ENCODE assay signal across 18 cellular contexts in genomic region chr1:234102591-234102990, GRCh38.
DNase-seq lines count a peak whose midpoint lies in the region; ATAC-seq and FAIRE-seq lines count a peak whose summit lies in the region.
"Had no signal": no experiment of that assay in that cellular context is flagged by ENCODE, and none has a peak within 500 bp of the region (broad histone marks: within the 10 kb centered on the region; RNA-seq: fewer than 3 reads in every experiment).

No MANE protein-coding gene starts in this region.

- ATAC-seq in HG03280 (IDR thresholded peaks at IDR 0.05; ENCODE audit: unreplicated experiment) (no peak), HG03520 (IDR thresholded peaks at IDR 0.05; ENCODE audit: unreplicated experiment) (no peak)
- ATAC-seq: mucosa of descending colon, T-helper 17 cell had no signal

- H3K27ac ChIP-seq in BLaER1: no peak overlapping the region
- H3K27ac ChIP-seq: gastrocnemius medialis, KMS-11, WERI-Rb-1 had no signal

- no peak for FAIRE-seq in RCC 7860 (lab: Jason Lieb, UNC)

- no peaks in the 10 kb centered on the region for H4K20me1 ChIP-seq in BLaER1

- H3K4me3 ChIP-seq in BLaER1: no peak overlapping the region
- no peak overlapping the region for H3K4me3 ChIP-seq in Jurkat, Clone E6-1 (ENCODE audit: low read length)
- H3K4me3 ChIP-seq: gastrocnemius medialis, mucosa of descending colon had no signal

- no peak overlapping the region for H3K9ac ChIP-seq in BLaER1
- H3K9ac ChIP-seq: KMS-11 had no signal

- DNase-seq in Jurkat, Clone E6-1 (ENCODE audit: low read depth, low spot score): peak; percentile 4
- DNase-seq in NCI-H524 (lab: John Stamatoyannopoulos, UW): peak; percentile 79 to 85
- DNase-seq in inferior parietal cortex (ENCODE audit: extremely low spot score): peak; percentile 45
- no peak for DNase-seq in RCC 7860 (ENCODE audit: low spot score)
- DNase-seq: activated CD4-positive, alpha-beta T cell treated with anti-CD3 and anti-CD28 coated beads, Interleukin-2, amount 50 U/mL, for 4 hours; activated gamma-delta T cell treated with Interleukin-2 at 50 U/mL for 16 hours; effector CD4-positive, alpha-beta T cell; left cardiac atrium; mucosa of descending colon; NCI-H345; SHP77 treated with DMSO at 0.1 percent for 48 hours; T-helper 17 cell; WERI-Rb-1 had no signal

- H3K9me3 ChIP-seq in BLaER1: 0 out of 2 replicates have a peak, but pooled peaks cover 4% of the 10 kb centered on the region
- H3K9me3 ChIP-seq: gastrocnemius medialis, mucosa of descending colon had no signal

- H3K27me3 ChIP-seq in BLaER1: no peaks in the 10 kb centered on the region

- peak overlapping the region; percentile 57 for H3K4me2 ChIP-seq in BLaER1
- H3K4me2 ChIP-seq: KMS-11 had no signal

- no peaks in the 10 kb centered on the region for H3K36me3 ChIP-seq in BLaER1
- H3K36me3 ChIP-seq: gastrocnemius medialis, WERI-Rb-1 had no signal

- H3K4me1 ChIP-seq in BLaER1: peaks cover 18% of the 10 kb centered on the region
- H3K4me1 ChIP-seq: gastrocnemius medialis had no signal
